8 cellular contexts compared by ENCODE assay signal in the genomic region with DNA sequence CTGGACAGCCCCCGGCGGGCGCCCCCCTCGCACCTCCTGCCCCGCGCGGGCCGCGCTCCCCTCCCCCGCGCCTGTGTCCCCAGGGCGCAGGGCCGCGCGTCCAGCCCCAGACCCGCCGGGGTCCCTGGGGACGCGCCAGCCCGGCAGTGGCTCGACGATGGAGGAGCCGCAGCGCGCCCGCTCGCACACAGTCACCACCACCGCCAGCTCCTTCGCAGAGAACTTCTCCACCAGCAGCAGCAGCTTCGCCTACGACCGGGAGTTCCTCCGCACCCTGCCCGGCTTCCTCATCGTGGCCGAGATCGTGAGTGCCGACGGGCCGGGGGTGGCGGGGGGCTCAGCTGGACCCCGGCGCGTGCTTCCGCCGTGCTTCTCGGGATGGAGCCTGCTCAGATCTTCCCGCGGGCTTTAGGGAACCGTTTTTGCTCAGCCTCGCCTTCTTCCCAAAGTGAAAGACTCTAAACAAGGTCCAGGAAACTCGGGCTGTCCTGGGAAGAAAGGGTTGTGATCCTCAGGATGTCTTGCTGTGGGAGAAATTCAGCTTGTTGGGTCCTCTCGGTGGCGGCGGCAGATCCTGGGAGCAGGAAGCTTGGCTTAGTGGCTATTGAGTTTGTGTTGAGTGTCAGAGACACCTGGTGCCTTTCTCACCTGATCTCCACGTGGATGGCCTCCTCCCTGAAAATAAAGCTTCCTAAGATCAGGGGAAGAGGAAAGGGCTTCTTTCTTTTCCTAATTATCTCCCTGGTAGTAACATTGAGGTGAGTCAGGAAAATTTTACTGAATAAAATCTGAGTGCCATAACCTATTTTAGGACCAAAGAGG. TPM values are rescaled to one million over a fixed set of nuclear protein-coding genes. Genes with fewer than 3 reads are reported as not detected.
A peak's percentile ranks its signal among the peaks of the same experiment; 100 is the strongest.
DNase-seq lines count a peak whose midpoint lies in the region; ATAC-seq and TF ChIP-seq lines count a peak whose summit lies in the region.

No MANE protein-coding gene starts in this region.

- whole genome bisulfite sequencing in mesenchymal stem cell, result 1% methylated on average over 55 of the region's 56 CpGs

- peak overlapping the region; percentile 74 for H3K9ac ChIP-seq in mesenchymal stem cell (ENCODE audit: low read length)

- no peak for TF ChIP-seq CTCF in AG09309 (IDR thresholded peaks at IDR 0.05; ENCODE audit: control insufficient read depth, insufficient read depth, low read depth, low read length, missing control alignments)

- H2BK12ac ChIP-seq in mesenchymal stem cell (ENCODE audit: low read length in 2 of 2), result no peak overlapping the region

- H3K27ac ChIP-seq in mesenchymal stem cell (ENCODE audit: low read length, poor library complexity, severe bottlenecking), result peak overlapping the region; percentile 8

- ATAC-seq in GM19324 (IDR thresholded peaks at IDR 0.05; ENCODE audit: low FRiP score, unreplicated experiment) (peak; percentile 32), GM18519 (IDR thresholded peaks at IDR 0.05; ENCODE audit: low FRiP score, unreplicated experiment) (no peak)

- no peak overlapping the region for H2BK120ac ChIP-seq in mesenchymal stem cell (ENCODE audit: low read depth, low read length)

- no peak overlapping the region for H2BK5ac ChIP-seq in mesenchymal stem cell (ENCODE audit: low read depth, low read length, poor library complexity, severe bottlenecking)

- peak overlapping the region; percentile 2 for H2AFZ ChIP-seq in mesenchymal stem cell (ENCODE audit: low read depth, low read length)

- no peak overlapping the region for H3K14ac ChIP-seq in mesenchymal stem cell (ENCODE audit: low read length in 2 of 2)

- H4K91ac ChIP-seq in mesenchymal stem cell (ENCODE audit: low read length), result no peak overlapping the region

- no peaks in the 10 kb centered on the region for H3K36me3 ChIP-seq in mesenchymal stem cell (ENCODE audit: control insufficient read depth in 1 of 2, insufficient read depth in 2 of 2, low read depth in 1 of 2, low read length in 2 of 2)

- peak overlapping the region in 1 of 2 experiments; percentile 46 for H3K4ac ChIP-seq in mesenchymal stem cell (ENCODE audit: low read depth in 1 of 2, low read length in 2 of 2)

- peak overlapping the region; percentile 99 for H3K4me2 ChIP-seq in mesenchymal stem cell (ENCODE audit: low read length, poor library complexity, severe bottlenecking)

- peaks cover 6% of the 10 kb centered on the region for H3K9me3 ChIP-seq in mesenchymal stem cell (ENCODE audit: control insufficient read depth, low read length)

- no peak overlapping the region for H2AK5ac ChIP-seq in mesenchymal stem cell (ENCODE audit: low read length, severe bottlenecking)

- H4K8ac ChIP-seq in mesenchymal stem cell (ENCODE audit: low read length), result peak overlapping the region; percentile 39

- peaks cover 24% of the 10 kb centered on the region for H3K79me1 ChIP-seq in mesenchymal stem cell (replicated peaks; ENCODE audit: low read length, poor library complexity, severe bottlenecking)

- no peak overlapping the region for H3K23ac ChIP-seq in mesenchymal stem cell (ENCODE audit: low read length in 2 of 2)

- H3K4me3 ChIP-seq in AG09309 (ENCODE audit: control insufficient read depth, low read depth, low read length) (peak overlapping the region; percentile 75), mesenchymal stem cell (ENCODE audit: insufficient read depth in 1 of 2, low read depth in 1 of 2, low read length in 2 of 2) (peak overlapping the region; percentile 82 to 83)

- DNase-seq in AG09309 (ENCODE audit: low read depth) (no peak), LoVo (ENCODE audit: low spot score) (peak; percentile 31), mesenchymal stem cell (peak; percentile 38)
- DNase-seq in activated CD4-positive, alpha-beta T cell treated with anti-CD3 and anti-CD28 coated beads for 24 hours (ENCODE audit: low read depth in 2 of 2), result peak; percentile 13 to 25
- DNase-seq in effector CD8-positive, alpha-beta T cell (lab: John Stamatoyannopoulos, UW), result peak; percentile 17
- peak; percentile 47 for DNase-seq in stimulated activated naive CD4-positive, alpha-beta T cell treated with Interleukin-2 at 50 U/mL for 16 hours (lab: John Stamatoyannopoulos, UW)

- peak overlapping the region; percentile 95 for H2BK15ac ChIP-seq in mesenchymal stem cell (ENCODE audit: low read depth, poor library complexity, severe bottlenecking)

- H3K18ac ChIP-seq in mesenchymal stem cell (ENCODE audit: low read depth in 1 of 2, low read length in 2 of 2), result no peak overlapping the region

- peaks cover 0 to 45% of the 10 kb centered on the region in 2 experiments for H3K27me3 ChIP-seq in mesenchymal stem cell (ENCODE audit: control insufficient read depth in 1 of 2, insufficient read depth in 1 of 2, low read length in 2 of 2)

- peaks cover 9% of the 10 kb centered on the region for H3K4me1 ChIP-seq in mesenchymal stem cell (ENCODE audit: control insufficient read depth, insufficient read depth, low read depth, low read length)

RNA-seq across cellular contexts. Expression of gene CMTM8, which starts 0.5 kb away (rescaled TPM):
- 0.39 TPM for polyA plus RNA-seq in mesenchymal stem cell (2013, experiment 1 of 2)
- polyA plus RNA-seq in mesenchymal stem cell (2013, experiment 2 of 2), result 0.59 TPM
